In the genomic region with DNA sequence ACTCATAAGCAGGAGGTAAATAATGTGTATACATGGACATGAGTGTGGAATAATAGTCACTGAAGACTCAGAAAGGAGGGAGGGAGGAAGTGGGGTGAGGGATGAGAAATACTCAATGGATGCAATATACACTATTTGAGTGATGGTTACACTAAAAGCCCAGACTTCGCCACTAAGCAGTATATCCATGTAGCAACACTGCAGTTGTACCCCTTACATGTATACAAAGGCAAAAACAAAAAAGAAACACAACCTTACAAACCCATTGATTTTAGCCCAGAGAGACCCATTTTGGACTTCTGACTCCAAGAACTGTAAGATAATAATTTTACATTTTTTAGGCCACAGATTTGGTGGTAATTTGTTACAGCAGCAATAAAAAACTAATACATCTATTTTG, we compare ENCODE assay signal across 21 cellular contexts.
"Had no signal": no experiment of that assay in that cellular context is flagged by ENCODE, and none has a peak within 500 bp of the region (broad histone marks: within the 10 kb centered on the region; RNA-seq: fewer than 3 reads in every experiment).

No MANE protein-coding gene starts in this region.

- H3K27me3 ChIP-seq: colonic mucosa, esophagus muscularis mucosa, foreskin keratinocyte, gastroesophageal sphincter, heart left ventricle, hepatocyte, left lung had no signal

- H3K9me3 Mint-ChIP-seq: dendritic cell treated with granulocyte-macrophage colony-stimulating factor and Interleukin-4, amounts not matched to agents 40 ng/mL and 50 ng/mL, for 4 days had no signal

- DNase-seq: colonic mucosa; cortex of kidney; dorsolateral prefrontal cortex; effector CD4-positive, alpha-beta T cell; effector memory CD4-positive, alpha-beta T cell; foreskin keratinocyte; heart left ventricle; hypothalamus; left cardiac atrium; left lung; left ventricle myocardium superior; lower lobe of right lung; mesenchymal stem cell; mucosa of descending colon; naive B cell; naive thymus-derived CD8-positive, alpha-beta T cell had no signal

- H3K27ac Mint-ChIP-seq: dendritic cell treated with granulocyte-macrophage colony-stimulating factor and Interleukin-4, amounts not matched to agents 40 ng/mL and 50 ng/mL, for 4 days; mesothelial cell of epicardium; naive B cell; naive thymus-derived CD8-positive, alpha-beta T cell had no signal

- H3K27ac ChIP-seq: colonic mucosa, dorsolateral prefrontal cortex, esophagus muscularis mucosa, foreskin keratinocyte, gastroesophageal sphincter, heart left ventricle, hepatocyte, left lung, lower lobe of right lung had no signal

- H3K36me3 ChIP-seq: colonic mucosa, esophagus muscularis mucosa, gastroesophageal sphincter, heart left ventricle, left lung, lower lobe of right lung had no signal

- ATAC-seq: foreskin keratinocyte; gastroesophageal sphincter; heart left ventricle; left cardiac atrium; left lung; left ventricle myocardium superior; lower lobe of right lung; mucosa of descending colon; naive thymus-derived CD8-positive, alpha-beta T cell had no signal

- H3K4me3 ChIP-seq: colonic mucosa, dorsolateral prefrontal cortex, esophagus muscularis mucosa, gastroesophageal sphincter, heart left ventricle, hepatocyte, left lung, lower lobe of right lung, mucosa of descending colon had no signal

- H3K9me3 ChIP-seq: colonic mucosa, esophagus muscularis mucosa, gastroesophageal sphincter, heart left ventricle, left lung, lower lobe of right lung, mucosa of descending colon had no signal

- H3K4me1 ChIP-seq: colonic mucosa, esophagus muscularis mucosa, foreskin keratinocyte, gastroesophageal sphincter, heart left ventricle, left lung, lower lobe of right lung had no signal

- H3K36me3 Mint-ChIP-seq: mesothelial cell of epicardium; naive B cell; naive thymus-derived CD8-positive, alpha-beta T cell had no signal
